1 cellular context compared by ENCODE assay signal in genomic region chr9:129962376-129962765, GRCh38.
TF ChIP-seq lines count a peak whose summit lies in the region.

No MANE protein-coding gene starts in this region.

TF ChIP-seq in GM23338, 12 proteins besides CTCF, POLR2A, EP300 and RAD21 (continued from another document):
- TF ChIP-seq ZNF462 (CRISPR knock-in tag; IDR thresholded peaks at IDR 0.05) (no peak), JUNB (IDR thresholded peaks at IDR 0.05; ENCODE audit: unreplicated experiment) (no peak), ETS1 (IDR thresholded peaks at IDR 0.05) (no peak), NANOG (IDR thresholded peaks at IDR 0.05; ENCODE audit: borderline replicate concordance) (no peak), CREB1 (CRISPR knock-in tag; IDR thresholded peaks at IDR 0.05; ENCODE audit: low read depth) (no peak)
